ENCODE assay signal across 18 cellular contexts in the genomic region with DNA sequence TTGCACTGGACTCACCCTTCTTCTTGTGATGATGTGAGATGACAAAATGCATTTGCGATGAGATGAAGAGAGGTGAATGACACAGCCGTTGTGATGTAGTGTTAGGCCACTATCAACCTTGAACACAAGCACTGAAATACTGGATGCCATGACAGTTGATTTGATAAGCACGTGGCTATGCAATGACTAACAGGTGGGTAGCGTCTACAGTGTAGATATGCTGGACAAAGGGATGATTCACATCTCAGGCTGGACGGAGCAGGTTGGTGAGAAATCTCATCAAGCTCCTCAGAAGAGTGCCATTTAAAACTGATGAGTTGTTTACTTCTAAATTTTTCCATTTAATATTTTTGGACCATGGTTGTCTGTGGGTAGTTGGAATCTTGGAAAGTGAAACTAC.
A peak's percentile ranks its signal among the peaks of the same experiment; 100 is the strongest.
DNase-seq lines count a peak whose midpoint lies in the region; ATAC-seq and TF ChIP-seq lines count a peak whose summit lies in the region.
"Had no signal": no experiment of that assay in that cellular context is flagged by ENCODE, and none has a peak within 500 bp of the region (broad histone marks: within the 10 kb centered on the region; RNA-seq: fewer than 3 reads in every experiment).

No MANE protein-coding gene starts in this region.

- no peak overlapping the region for H3K56ac ChIP-seq in IMR-90 (ENCODE audit: extremely low read depth, insufficient read depth, low read length)

- peaks cover 9 to 44% of the 10 kb centered on the region in 2 experiments; a peak in 2 of 4 replicates for H3K79me1 ChIP-seq in IMR-90 (ENCODE audit: low read depth in 1 of 2, low read length in 2 of 2)

- peaks cover 6% of the 10 kb centered on the region for H3K9me1 ChIP-seq in IMR-90 (ENCODE audit: insufficient read depth, low read length)

- peaks cover 5% of the 10 kb centered on the region; the same call in 1 of the 2 replicates for H3K4me1 ChIP-seq in IMR-90 (ENCODE audit: control insufficient read depth, insufficient read depth, low read length)

- no peak overlapping the region for H2BK5ac ChIP-seq in IMR-90 (ENCODE audit: low read depth, low read length, poor library complexity, severe bottlenecking)

- CTCF ChIA-PET in IMR-90 (lab: Yijun Ruan, JAX): no interaction called here

- H4K91ac ChIP-seq in IMR-90 (ENCODE audit: insufficient read depth, low read depth, low read length): no peak overlapping the region

- H2AFZ ChIP-seq in IMR-90 (replicated peaks; ENCODE audit: low read length, poor library complexity): peak overlapping the region; percentile 4

- no peak overlapping the region for H2BK20ac ChIP-seq in IMR-90 (ENCODE audit: low read depth, low read length)

- H3K36me3 ChIP-seq in IMR-90 (ENCODE audit: control insufficient read depth, insufficient read depth, low read length): no peaks in the 10 kb centered on the region
- H3K36me3 ChIP-seq: MG63 had no signal

- no peak for TF ChIP-seq CTCF in IMR-90 (conservative IDR thresholded peaks at IDR 0.05; ENCODE audit: low read depth, low read length)

- no peak overlapping the region for H4K5ac ChIP-seq in IMR-90 (ENCODE audit: low read depth, low read length)

- H3K9ac ChIP-seq in IMR-90 (ENCODE audit: low read depth, low read length): no peak overlapping the region

- peaks cover 3% of the 10 kb centered on the region; the same call in 1 of the 2 replicates for H4K20me1 ChIP-seq in IMR-90 (ENCODE audit: insufficient read depth, low read length)

- no peak overlapping the region for H3K4ac ChIP-seq in IMR-90 (ENCODE audit: low read depth, low read length)

- no peak overlapping the region for H3K18ac ChIP-seq in IMR-90 (ENCODE audit: low read depth, low read length)

- H3K4me3 ChIP-seq in IMR-90 (ENCODE audit: insufficient read depth, low read depth, low read length): no peak overlapping the region
- H3K4me3 ChIP-seq: MG63 had no signal

- BruUV-seq in IMR-90 (replicated peaks; lab: Mats Ljungman, UMichigan): no TSS peak

- dilution Hi-C loops in IMR-90 (cut with HindIII; ENCODE audit: low sequenced_read_pairs, unreplicated experiment): no loop called here

- H3K9me3 ChIP-seq in IMR-90 (ENCODE audit: control insufficient read depth, insufficient read depth, low read length): no peaks in the 10 kb centered on the region
- H3K9me3 ChIP-seq: Caco-2, MG63 had no signal

- H3K27ac ChIP-seq in IMR-90 (ENCODE audit: insufficient read depth, low read length): no peak overlapping the region

- intact Hi-C loops in IMR-90 (cut with micrococcal nuclease): no loop called here

- peak overlapping the region; percentile 7 for H2AK9ac ChIP-seq in IMR-90 (replicated peaks; ENCODE audit: low read depth, low read length, poor library complexity)

- no peak overlapping the region for H3K4me2 ChIP-seq in IMR-90 (ENCODE audit: low read depth, low read length)

- ATAC-seq in IMR-90 (ENCODE audit: low read depth) (peak; percentile 38), left lobe of liver (no peak)

- peak; percentile 53 for DNase-seq in Daoy (ENCODE audit: low read depth)
- DNase-seq in IMR-90: peak; percentile 63
- peak; percentile 69 for DNase-seq in amniotic epithelial cell (ENCODE audit: low read depth)
- peak; percentile 27 for DNase-seq in kidney tubule cell (ENCODE audit: low spot score)
- no peak for DNase-seq in left lobe of liver (ENCODE audit: low spot score)
- no peak for DNase-seq in AG08396 (ENCODE audit: low spot score)
- no peak for DNase-seq in LoVo (ENCODE audit: low spot score)
- no peak for DNase-seq in foreskin melanocyte
- DNase-seq: Caco-2; CD4-positive, CD25-positive, alpha-beta regulatory T cell; DMS153; KBM-7; MG63; NCI-H1092 treated with DMSO at 0.1 percent for 48 hours; NCI-H1694; NCI-H2227 treated with DMSO at 0.1 percent for 48 hours; NCI-H524 treated with DMSO at 0.1 percent for 48 hours; SHP77 treated with DMSO at 0.1 percent for 48 hours had no signal

- POLR2A ChIA-PET in IMR-90 (lab: Charles Lee; ENCODE audit: unreplicated experiment): no interaction called here

- no peak for TF ChIP-seq POLR2A in IMR-90 (IDR thresholded peaks at IDR 0.05; ENCODE audit: low read depth, low read length)

- no peak overlapping the region for H3K14ac ChIP-seq in IMR-90 (replicated peaks; ENCODE audit: low read depth, low read length)

- 92% methylated on average over 2 of the region's 5 CpGs; no CpG with 5 or more reads in 1 of the 2 experiments for WGBS in IMR-90 (ENCODE audit: extremely low coverage in 2 of 2, insufficient read length in 1 of 2), 2 experiments

- no peak for TF ChIP-seq RAD21 in IMR-90 (IDR thresholded peaks at IDR 0.05; ENCODE audit: low read length)

- peak overlapping the region; percentile 38; the same call in 1 of the 2 replicates for H2AK5ac ChIP-seq in IMR-90 (ENCODE audit: low read depth, low read length)

- 0 out of 4 replicates have a peak overlapping the region, but pooled peaks of 1 of the 2 experiments have one; percentile 22 for H4K8ac ChIP-seq in IMR-90 (ENCODE audit: low read depth in 2 of 2, low read length in 2 of 2)

- no peak overlapping the region for H3K23ac ChIP-seq in IMR-90 (ENCODE audit: low read depth, low read length)

- in situ Hi-C loops in IMR-90 (cut with MboI; ENCODE audit: low sequenced_read_pairs): no loop called here

- H2BK15ac ChIP-seq in IMR-90 (ENCODE audit: low read depth, low read length): no peak overlapping the region

- H3K27me3 ChIP-seq in IMR-90 (ENCODE audit: control insufficient read depth, insufficient read depth, low read length): no peaks in the 10 kb centered on the region
- H3K27me3 ChIP-seq: MG63 had no signal

- H2BK120ac ChIP-seq in IMR-90 (ENCODE audit: low read depth, low read length): no peak overlapping the region

TF ChIP-seq in IMR-90, 13 proteins besides CTCF, POLR2A, EP300 and RAD21:
- no peak for TF ChIP-seq SMC3 (IDR thresholded peaks at IDR 0.05; ENCODE audit: low read depth, low read length)
- no peak for TF ChIP-seq FOS (IDR thresholded peaks at IDR 0.05; ENCODE audit: low read depth, low read length)
- TF ChIP-seq, protein P1, sequence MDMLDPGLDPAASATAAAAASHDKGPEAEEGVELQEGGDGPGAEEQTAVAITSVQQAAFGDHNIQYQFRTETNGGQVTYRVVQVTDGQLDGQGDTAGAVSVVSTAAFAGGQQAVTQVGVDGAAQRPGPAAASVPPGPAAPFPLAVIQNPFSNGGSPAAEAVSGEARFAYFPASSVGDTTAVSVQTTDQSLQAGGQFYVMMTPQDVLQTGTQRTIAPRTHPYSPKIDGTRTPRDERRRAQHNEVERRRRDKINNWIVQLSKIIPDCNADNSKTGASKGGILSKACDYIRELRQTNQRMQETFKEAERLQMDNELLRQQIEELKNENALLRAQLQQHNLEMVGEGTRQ (IDR thresholded peaks at IDR 0.05; ENCODE audit: low read depth, low read length): no peak
- TF ChIP-seq CHD1 (IDR thresholded peaks at IDR 0.05; ENCODE audit: low read depth, low read length): no peak
- no peak for TF ChIP-seq RCOR1 (IDR thresholded peaks at IDR 0.05; ENCODE audit: insufficient replicate concordance, low read length)
- no peak for TF ChIP-seq NFE2L2 (IDR thresholded peaks at IDR 0.05; ENCODE audit: low read depth, low read length)
- TF ChIP-seq CEBPB (IDR thresholded peaks at IDR 0.05; ENCODE audit: low read depth, low read length): no peak
- no peak for TF ChIP-seq RFX5 (IDR thresholded peaks at IDR 0.05; ENCODE audit: low read depth, low read length)
- no peak for TF ChIP-seq MAZ (IDR thresholded peaks at IDR 0.05; ENCODE audit: borderline replicate concordance, low read depth, low read length)
- TF ChIP-seq MAFK (IDR thresholded peaks at IDR 0.05; ENCODE audit: low read depth, low read length): no peak
- no peak for TF ChIP-seq MXI1 (IDR thresholded peaks at IDR 0.05; ENCODE audit: borderline replicate concordance, low read depth, low read length)
- TF ChIP-seq, protein P2, sequence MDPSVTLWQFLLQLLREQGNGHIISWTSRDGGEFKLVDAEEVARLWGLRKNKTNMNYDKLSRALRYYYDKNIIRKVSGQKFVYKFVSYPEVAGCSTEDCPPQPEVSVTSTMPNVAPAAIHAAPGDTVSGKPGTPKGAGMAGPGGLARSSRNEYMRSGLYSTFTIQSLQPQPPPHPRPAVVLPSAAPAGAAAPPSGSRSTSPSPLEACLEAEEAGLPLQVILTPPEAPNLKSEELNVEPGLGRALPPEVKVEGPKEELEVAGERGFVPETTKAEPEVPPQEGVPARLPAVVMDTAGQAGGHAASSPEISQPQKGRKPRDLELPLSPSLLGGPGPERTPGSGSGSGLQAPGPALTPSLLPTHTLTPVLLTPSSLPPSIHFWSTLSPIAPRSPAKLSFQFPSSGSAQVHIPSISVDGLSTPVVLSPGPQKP (IDR thresholded peaks at IDR 0.05; ENCODE audit: borderline replicate concordance, low read depth, low read length): no peak
- TF ChIP-seq BHLHE40 (IDR thresholded peaks at IDR 0.05; ENCODE audit: low read depth, low read length): no peak
TF ChIP-seq in IMR-90: peak in this region for 0.

Comparison
In these comparisons a context has a peak if more than half of its experiments do, and no peak if none do; other contexts are left out.
1. DNase-seq: peak in Daoy (single experiment), IMR-90 (single experiment), amniotic epithelial cell (single experiment) and kidney tubule cell (single experiment); none in left lobe of liver (single experiment), AG08396 (single experiment), LoVo (single experiment) and foreskin melanocyte (single experiment).